Comparison of ENCODE assay signal across 11 cellular contexts in genomic region chr20:31740208-31740607, GRCh38. TPM values are rescaled to one million over a fixed set of nuclear protein-coding genes. Genes with fewer than 3 reads are reported as not detected.
A peak's percentile ranks its signal among the peaks of the same experiment; 100 is the strongest.
DNase-seq lines count a peak whose midpoint lies in the region; ATAC-seq and TF ChIP-seq lines count a peak whose summit lies in the region.
"Had no signal": no experiment of that assay in that cellular context is flagged by ENCODE, and none has a peak within 500 bp of the region (broad histone marks: within the 10 kb centered on the region; RNA-seq: fewer than 3 reads in every experiment).

No MANE protein-coding gene starts in this region.

- H3K4me3 ChIP-seq in AG04449 (ENCODE audit: low read depth, low read length) (peak overlapping the region; percentile 97), SJSA1 (peak overlapping the region; percentile 63), foreskin fibroblast (ENCODE audit: low read depth in 1 of 2, low read length in 2 of 2) (peak overlapping the region; percentile 63 to 94)

- peaks cover 53% of the 10 kb centered on the region for H3K36me3 ChIP-seq in SJSA1

- ATAC-seq in GM19035 (IDR thresholded peaks at IDR 0.05; ENCODE audit: unreplicated experiment), result no peak
- ATAC-seq in GM18505 (IDR thresholded peaks at IDR 0.05; ENCODE audit: unreplicated experiment), result no peak

- no peak for TF ChIP-seq CTCF in AG04449 (IDR thresholded peaks at IDR 0.05; ENCODE audit: insufficient read depth, low read length, missing control alignments)
- TF ChIP-seq CTCF in GM13977 (IDR thresholded peaks at IDR 0.05; ENCODE audit: extremely low read depth, insufficient read depth, missing control alignments), result no peak
- TF ChIP-seq CTCF in foreskin fibroblast (IDR thresholded peaks at IDR 0.05; ENCODE audit: low read depth, low read length), result no peak
- no peak for TF ChIP-seq CTCF in GM20000 (IDR thresholded peaks at IDR 0.05; ENCODE audit: extremely low read depth, missing control alignments)
- no peak for TF ChIP-seq CTCF in osteocyte (IDR thresholded peaks at IDR 0.05)

- H3K36me3 Mint-ChIP-seq in osteocyte (ENCODE audit: unreplicated experiment), result no peaks in the 10 kb centered on the region

- H3K4me1 Mint-ChIP-seq in osteocyte (ENCODE audit: unreplicated experiment), result peaks cover 4% of the 10 kb centered on the region

- no peaks in the 10 kb centered on the region for H3K27me3 ChIP-seq in SJSA1 (replicated peaks)

- peak overlapping the region; percentile 91 for H3K27ac ChIP-seq in SJSA1

- DNase-seq in AG04449 (ENCODE audit: low read depth, low spot score) (no peak), GM13977 (ENCODE audit: low spot score) (peak; percentile 31), SJSA1 (ENCODE audit: low read depth in 1 of 2, low spot score in 2 of 2) (peak in 1 of 2 experiments; percentile 37), foreskin fibroblast (peak; percentile 48 to 77), GM20000 (ENCODE audit: low spot score) (no peak), osteocyte (ENCODE audit: extremely low spot score, unreplicated experiment) (no peak)
- DNase-seq: mucosa of descending colon, NCI-H1436 had no signal

- no peaks in the 10 kb centered on the region for H3K27me3 Mint-ChIP-seq in osteocyte (ENCODE audit: unreplicated experiment)
- H3K27me3 Mint-ChIP-seq: stimulated activated naive CD8-positive, alpha-beta T cell treated with anti-CD3 and anti-CD28 coated beads, Interleukin-15, Interleukin-2, amounts not matched to agents 100 ng/mL and 50 ng/mL, for 24 hours had no signal

- H3K9me3 Mint-ChIP-seq in osteocyte (ENCODE audit: unreplicated experiment), result no peaks in the 10 kb centered on the region
- H3K9me3 Mint-ChIP-seq: stimulated activated naive CD8-positive, alpha-beta T cell treated with anti-CD3 and anti-CD28 coated beads, Interleukin-15, Interleukin-2, amounts not matched to agents 100 ng/mL and 50 ng/mL, for 24 hours had no signal

- POLR2A ChIA-PET in AG04449 (lab: Yijun Ruan, JAX), result interaction anchor here (1.4 kb wide), 1 partner anchor 135 kb away, joined by 4 read pairs; the partner anchor contains the start of gene ID1

- CTCF ChIA-PET in AG04449 (lab: Yijun Ruan, JAX), result interaction anchor here (1.3 to 3.8 kb wide), 5 partner anchors 12 to 179 kb away, joined by 3 to 46 read pairs (median 12); partner anchors contain the start of gene BCL2L1

- TF ChIP-seq POLR2A in GM18505 (IDR thresholded peaks at IDR 0.05; ENCODE audit: borderline replicate concordance, extremely low read depth, insufficient read depth, insufficient read length), result no peak

- no peak overlapping the region for H3K27ac Mint-ChIP-seq in osteocyte (ENCODE audit: unreplicated experiment)
- H3K27ac Mint-ChIP-seq: stimulated activated naive CD8-positive, alpha-beta T cell treated with anti-CD3 and anti-CD28 coated beads, Interleukin-15, Interleukin-2, amounts not matched to agents 100 ng/mL and 50 ng/mL, for 24 hours had no signal

- H3K4me3 Mint-ChIP-seq in osteocyte (ENCODE audit: unreplicated experiment), result no peak overlapping the region
- H3K4me3 Mint-ChIP-seq: stimulated activated naive CD8-positive, alpha-beta T cell treated with anti-CD3 and anti-CD28 coated beads, Interleukin-15, Interleukin-2, amounts not matched to agents 100 ng/mL and 50 ng/mL, for 24 hours had no signal

- H3K4me1 ChIP-seq in SJSA1 (replicated peaks), result peaks cover 12% of the 10 kb centered on the region

- H3K9me3 ChIP-seq in SJSA1 (replicated peaks), result no peaks in the 10 kb centered on the region
- H3K9me3 ChIP-seq: mucosa of descending colon had no signal

- in situ Hi-C loops in GM13977 (cut with MboI; ENCODE audit: low pct_unique_long_range_greater_than_20kb, low sequenced_read_pairs, unreplicated experiment), result no loop called here

RNA-seq across cellular contexts. Expression of gene TPX2, which starts 1.1 kb away (rescaled TPM):
- 212 and 238 TPM in 2 replicates for total RNA-seq in SJSA1 (2014; rRNA removed; shearing (Covaris generic))
- 22.6 and 25.5 TPM in 2 replicates for total RNA-seq in osteocyte

RNA-seq across cellular contexts. Expression of gene BCL2L1, which starts 17.5 kb away (rescaled TPM):
- total RNA-seq in SJSA1 (2014; rRNA removed; shearing (Covaris generic)), result 103 and 106 TPM in 2 replicates
- total RNA-seq in osteocyte, result 67.0 and 69.4 TPM in 2 replicates

Comparison
In these comparisons a context has a peak if more than half of its experiments do, and no peak if none do; other contexts are left out.
1. DNase-seq: peak in GM13977 (single experiment) and foreskin fibroblast (2 of 2); none in AG04449 (single experiment), GM20000 (single experiment) and osteocyte (single experiment).
2. Peak in every context shown above with its lines, with median percentiles within 50 percentile points of each other: H3K4me3 ChIP-seq.